ENCODE assay signal across 23 cellular contexts in the genomic region with DNA sequence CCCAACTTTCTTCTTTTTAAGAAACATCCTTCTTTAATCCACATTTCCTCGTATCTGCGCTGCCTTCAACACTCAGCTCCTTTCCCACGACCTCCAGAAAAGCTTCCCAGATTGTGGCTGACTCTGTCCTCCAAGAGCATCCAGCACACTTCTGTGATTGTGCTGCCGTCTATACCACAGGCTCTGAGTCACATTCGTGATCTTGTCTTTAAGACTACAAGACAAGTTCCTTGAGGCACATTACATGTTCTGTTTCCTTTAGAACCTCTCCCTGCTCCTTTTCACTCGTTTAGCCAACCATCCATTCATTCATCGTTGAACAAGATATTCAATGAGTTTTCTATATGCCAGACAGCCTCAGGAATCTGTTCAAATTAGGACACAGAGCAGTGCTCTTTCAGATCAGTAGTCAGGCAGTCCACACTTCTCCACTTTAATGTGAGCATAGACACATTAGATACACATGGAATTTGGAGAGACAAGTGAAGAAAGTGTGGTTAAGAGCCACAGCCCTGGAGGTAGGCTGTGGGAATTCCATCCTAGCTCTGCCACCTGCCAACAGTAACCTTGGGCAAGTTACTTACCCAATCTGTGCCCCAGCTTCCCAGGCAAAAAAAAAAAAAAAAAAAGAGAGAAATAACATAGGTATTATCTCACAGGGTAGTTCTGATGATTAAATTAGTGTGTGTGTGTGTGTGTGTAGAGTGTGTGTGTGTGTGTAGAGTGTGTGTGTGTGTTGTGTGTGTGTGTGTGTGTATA. TPM values are rescaled to one million over a fixed set of nuclear protein-coding genes. Genes with fewer than 3 reads are reported as not detected.
DNase-seq lines count a peak whose midpoint lies in the region; ATAC-seq and TF ChIP-seq lines count a peak whose summit lies in the region.
"Had no signal": no experiment of that assay in that cellular context is flagged by ENCODE, and none has a peak within 500 bp of the region (broad histone marks: within the 10 kb centered on the region; RNA-seq: fewer than 3 reads in every experiment).

No MANE protein-coding gene starts in this region.

- TF ChIP-seq RAD21 in IMR-90 (IDR thresholded peaks at IDR 0.05; ENCODE audit: low read length) = no peak

- no peaks in the 10 kb centered on the region for H3K36me3 Mint-ChIP-seq in T-helper 2 cell treated with Interferon-gamma antibody and Interleukin-4, amounts not matched to agents 5 μg/mL and 100 μg/mL, for 36 hours (ENCODE audit: low read depth)
- H3K36me3 Mint-ChIP-seq in activated T-helper 17 cell treated with anti-CD3 and anti-CD28 coated beads, Interleukin-2, amount 50 U/mL, for 72 hours (ENCODE audit: low read depth) = no peaks in the 10 kb centered on the region

- H3K18ac ChIP-seq in IMR-90 (ENCODE audit: low read depth, low read length) = no peak overlapping the region

- no peak overlapping the region for H3K56ac ChIP-seq in IMR-90 (ENCODE audit: extremely low read depth, insufficient read depth, low read length)

- no peak for TF ChIP-seq POLR2A in IMR-90 (IDR thresholded peaks at IDR 0.05; ENCODE audit: low read depth, low read length)

- no peaks in the 10 kb centered on the region for H3K36me3 ChIP-seq in IMR-90 (ENCODE audit: control insufficient read depth, insufficient read depth, low read length)
- H3K36me3 ChIP-seq: BLaER1 treated with 17β-estradiol and CSF1 and Interleukin-3, amounts not matched to agents 10 nM and 100 nM; HAP-1; prostate gland; transverse colon had no signal

- H3K27ac Mint-ChIP-seq in T-helper 2 cell treated with Interferon-gamma antibody and Interleukin-4, amounts not matched to agents 5 μg/mL and 100 μg/mL, for 36 hours = peak overlapping the region; percentile 53
- peak overlapping the region; percentile 71 for H3K27ac Mint-ChIP-seq in activated T-helper 17 cell treated with anti-CD3 and anti-CD28 coated beads, Interleukin-2, amount 50 U/mL, for 72 hours
- H3K27ac Mint-ChIP-seq: nephron progenitor cell had no signal

- no peak for ATAC-seq in IMR-90 (ENCODE audit: low read depth)
- ATAC-seq in activated T-helper 17 cell treated with anti-CD3 and anti-CD28 coated beads, Interleukin-2, amount 50 U/mL, for 72 hours (replicated peaks) = peak; percentile 19
- ATAC-seq: Panc1, SK-N-SH treated with all-trans-retinoic acid at 6 μM for 48 hours had no signal

- no peak overlapping the region for H4K8ac ChIP-seq in IMR-90 (ENCODE audit: low read depth in 2 of 2, low read length in 2 of 2)

- no peak overlapping the region for H3K27ac ChIP-seq in IMR-90 (ENCODE audit: insufficient read depth, low read length)
- H3K27ac ChIP-seq: BLaER1 treated with 17β-estradiol and CSF1 and Interleukin-3, amounts not matched to agents 10 nM and 100 nM; hepatocyte; prostate gland; transverse colon had no signal

- H4K91ac ChIP-seq in IMR-90 (ENCODE audit: insufficient read depth, low read depth, low read length) = no peak overlapping the region

- peaks cover 4% of the 10 kb centered on the region for H3K4me1 ChIP-seq in IMR-90 (ENCODE audit: control insufficient read depth, insufficient read depth, low read length)
- H3K4me1 ChIP-seq: HAP-1, prostate gland had no signal

- H3K4me1 Mint-ChIP-seq in T-helper 2 cell treated with Interferon-gamma antibody and Interleukin-4, amounts not matched to agents 5 μg/mL and 100 μg/mL, for 36 hours (ENCODE audit: low read depth) = peaks cover 22% of the 10 kb centered on the region
- H3K4me1 Mint-ChIP-seq in activated T-helper 17 cell treated with anti-CD3 and anti-CD28 coated beads, Interleukin-2, amount 50 U/mL, for 72 hours = peaks cover 32% of the 10 kb centered on the region

- DNase-seq in T-helper 2 cell treated with Interferon-gamma antibody and Interleukin-4, amounts not matched to agents 5 μg/mL and 100 μg/mL, for 36 hours (ENCODE audit: low spot score) = no peak
- no peak for DNase-seq in T-helper 2 cell
- peak; percentile 37 for DNase-seq in IMR-90
- DNase-seq in iris pigment epithelial cell (ENCODE audit: low read depth) = peak; percentile 28
- no peak for DNase-seq in NCI-H1105 treated with DMSO at 0.1 percent for 48 hours (lab: John Stamatoyannopoulos, UW)
- no peak for DNase-seq in LoVo (ENCODE audit: low spot score)
- DNase-seq in NCI-H2227 treated with DMSO at 0.1 percent for 48 hours (lab: John Stamatoyannopoulos, UW) = no peak
- DNase-seq: effector memory CD4-positive, alpha-beta T cell; KG1; kidney glomerular epithelial cell; mesendoderm; NCI-H1417; NCI-H2171 treated with DMSO at 0.1 percent for 48 hours; nephron progenitor cell; transverse colon had no signal

- no peak overlapping the region for H3K9ac ChIP-seq in IMR-90 (ENCODE audit: low read depth, low read length)
- H3K9ac ChIP-seq: BLaER1 treated with 17β-estradiol and CSF1 and Interleukin-3, amounts not matched to agents 10 nM and 100 nM had no signal

- H2BK15ac ChIP-seq in IMR-90 (ENCODE audit: low read depth, low read length) = peak overlapping the region; percentile 41; the same call in 1 of the 3 replicates

- CTCF ChIA-PET in IMR-90 (lab: Yijun Ruan, JAX) = interaction anchor here (0.6 to 3.1 kb wide), 3 partner anchors 16 to 167 kb away, joined by 3 to 16 read pairs (median 4); no protein-coding TSS in a partner anchor

- no peak overlapping the region for H3K4me2 ChIP-seq in IMR-90 (ENCODE audit: low read depth, low read length)
- H3K4me2 ChIP-seq: hepatocyte had no signal

- POLR2A ChIA-PET in IMR-90 (lab: Charles Lee; ENCODE audit: unreplicated experiment) = no interaction called here

- TF ChIP-seq CTCF in IMR-90 (conservative IDR thresholded peaks at IDR 0.05; ENCODE audit: low read depth, low read length) = no peak

- peak overlapping the region; percentile 56 for H2AK5ac ChIP-seq in IMR-90 (ENCODE audit: low read depth, low read length)

- in situ Hi-C loops in IMR-90 (cut with MboI; ENCODE audit: low sequenced_read_pairs) = loop anchor here (5.0 to 10.0 kb wide), 2 partner anchors 166 to 528 kb away; no protein-coding TSS in a partner anchor

- H3K14ac ChIP-seq in IMR-90 (replicated peaks; ENCODE audit: low read depth, low read length) = 0 out of 2 replicates have a peak overlapping the region, but pooled peaks have one; percentile 25

- no peak overlapping the region for H2BK5ac ChIP-seq in IMR-90 (ENCODE audit: low read depth, low read length, poor library complexity, severe bottlenecking)

- peaks cover 0 to 7% of the 10 kb centered on the region in 2 experiments; a peak in 1 of 4 replicates for H3K79me1 ChIP-seq in IMR-90 (ENCODE audit: low read depth in 1 of 2, low read length in 2 of 2)

- peak overlapping the region; percentile 26; the same call in 1 of the 2 replicates for H2BK120ac ChIP-seq in IMR-90 (ENCODE audit: low read depth, low read length)

- no peak overlapping the region for H2BK20ac ChIP-seq in IMR-90 (ENCODE audit: low read depth, low read length)

- peaks cover 4% of the 10 kb centered on the region; the same call in 1 of the 2 replicates for H3K27me3 ChIP-seq in IMR-90 (ENCODE audit: control insufficient read depth, insufficient read depth, low read length)
- H3K27me3 ChIP-seq: hepatocyte, transverse colon had no signal

- no peaks in the 10 kb centered on the region for H4K20me1 ChIP-seq in IMR-90 (ENCODE audit: insufficient read depth, low read length)
- H4K20me1 ChIP-seq: BLaER1 treated with 17β-estradiol and CSF1 and Interleukin-3, amounts not matched to agents 10 nM and 100 nM had no signal

- H3K4ac ChIP-seq in IMR-90 (ENCODE audit: low read depth, low read length) = peak overlapping the region; percentile 8; the same call in 1 of the 2 replicates

- peak overlapping the region; percentile 13 for H3K4me3 Mint-ChIP-seq in T-helper 2 cell treated with Interferon-gamma antibody and Interleukin-4, amounts not matched to agents 5 μg/mL and 100 μg/mL, for 36 hours
- peak overlapping the region; percentile 57 for H3K4me3 Mint-ChIP-seq in activated T-helper 17 cell treated with anti-CD3 and anti-CD28 coated beads, Interleukin-2, amount 50 U/mL, for 72 hours
- H3K4me3 Mint-ChIP-seq: nephron progenitor cell had no signal

- intact Hi-C loops in IMR-90 (cut with micrococcal nuclease) = loop anchor here (5.0 kb wide), 1 partner anchor 126 kb away; the partner anchor contains the start of gene TMEM268

- 66% methylated on average over 6 of the region's 7 CpGs; no CpG with 5 or more reads in 1 of the 2 experiments for WGBS in IMR-90 (ENCODE audit: extremely low coverage in 2 of 2, insufficient read length in 1 of 2), 2 experiments

- no TSS peak for BruUV-seq in IMR-90 (replicated peaks; lab: Mats Ljungman, UMichigan)

- H3K27me3 Mint-ChIP-seq in T-helper 2 cell treated with Interferon-gamma antibody and Interleukin-4, amounts not matched to agents 5 μg/mL and 100 μg/mL, for 36 hours (ENCODE audit: low read depth) = peaks cover 5% of the 10 kb centered on the region
- peaks cover 3% of the 10 kb centered on the region for H3K27me3 Mint-ChIP-seq in activated T-helper 17 cell treated with anti-CD3 and anti-CD28 coated beads, Interleukin-2, amount 50 U/mL, for 72 hours

- no peak overlapping the region; the same call in 1 of the 2 replicates for H3K23ac ChIP-seq in IMR-90 (ENCODE audit: low read depth, low read length)

- peaks cover 11% of the 10 kb centered on the region; the same call in 1 of the 2 replicates for H3K9me1 ChIP-seq in IMR-90 (ENCODE audit: insufficient read depth, low read length)

- no peak overlapping the region for H2AK9ac ChIP-seq in IMR-90 (replicated peaks; ENCODE audit: low read depth, low read length, poor library complexity)

- H4K5ac ChIP-seq in IMR-90 (ENCODE audit: low read depth, low read length) = no peak overlapping the region

- no peaks in the 10 kb centered on the region for H3K9me3 Mint-ChIP-seq in T-helper 2 cell treated with Interferon-gamma antibody and Interleukin-4, amounts not matched to agents 5 μg/mL and 100 μg/mL, for 36 hours
- H3K9me3 Mint-ChIP-seq in activated T-helper 17 cell treated with anti-CD3 and anti-CD28 coated beads, Interleukin-2, amount 50 U/mL, for 72 hours = no peaks in the 10 kb centered on the region
- H3K9me3 Mint-ChIP-seq: nephron progenitor cell had no signal

- dilution Hi-C loops in IMR-90 (cut with HindIII; ENCODE audit: low sequenced_read_pairs, unreplicated experiment) = no loop called here

- H2AFZ ChIP-seq in IMR-90 (replicated peaks; ENCODE audit: low read length, poor library complexity) = no peak overlapping the region
- H2AFZ ChIP-seq: hepatocyte had no signal

- H3K9me3 ChIP-seq in IMR-90 (ENCODE audit: control insufficient read depth, insufficient read depth, low read length) = no peaks in the 10 kb centered on the region
- H3K9me3 ChIP-seq: BLaER1 treated with 17β-estradiol and CSF1 and Interleukin-3, amounts not matched to agents 10 nM and 100 nM; HAP-1; prostate gland; transverse colon had no signal

- H3K4me3 ChIP-seq in IMR-90 (ENCODE audit: insufficient read depth, low read depth, low read length) = no peak overlapping the region
- H3K4me3 ChIP-seq: BLaER1 treated with 17β-estradiol and CSF1 and Interleukin-3, amounts not matched to agents 10 nM and 100 nM; HAP-1; hepatocyte; prostate gland; skin epidermis; transverse colon had no signal

RNA-seq across cellular contexts. Expression of gene WHRN, which starts 18.9 kb away (rescaled TPM):
- 0.18 and 0.28 TPM in 2 replicates for total RNA-seq in IMR-90 (2012; rRNA removed)
- polyA plus RNA-seq in IMR-90 (2012; rRNA removed) = 2.6 and 2.8 TPM in 2 replicates
- polyA plus RNA-seq in IMR-90 (2012; cell fraction: cytosol; rRNA removed) = 1.3 and 2.8 TPM in 2 replicates
- 14.2 and 20.9 TPM in 2 replicates for polyA plus RNA-seq in IMR-90 (2012; cell fraction: nucleus; rRNA removed; ENCODE audit: low replicate concordance)
- 10 to 100 TPM in 1 of 2 donors, 1 to 10 TPM in 1; 4.0 to 29.1 TPM for total RNA-seq in activated T-helper 17 cell treated with anti-CD3 and anti-CD28 coated beads, Interleukin-2, amount 50 U/mL, for 72 hours

Comparison
In these comparisons a context has a peak if more than half of its experiments do, and no peak if none do; other contexts are left out.
1. DNase-seq: peak in IMR-90 (single experiment) and iris pigment epithelial cell (single experiment); none in T-helper 2 cell treated with Interferon-gamma antibody and Interleukin-4, amounts not matched to agents 5 μg/mL and 100 μg/mL, for 36 hours (single experiment), T-helper 2 cell (0 of 5), NCI-H1105 treated with DMSO at 0.1 percent for 48 hours (single experiment), LoVo (single experiment) and NCI-H2227 treated with DMSO at 0.1 percent for 48 hours (single experiment).